In genomic region chr17:69414408-69415274, GRCh38 we compare ENCODE assay signal across 1 cellular context.
A peak's percentile ranks its signal among the peaks of the same experiment; 100 is the strongest.
TF ChIP-seq lines count a peak whose summit lies in the region.

TSS of gene MAP2K6 (plus strand) at chr17:69414697. CDS start at chr17:69414985, 288 bp downstream.

TF ChIP-seq in H1, 55 proteins besides CTCF, POLR2A, EP300 and RAD21 (continued from another document):
- TF ChIP-seq HDAC2 (IDR thresholded peaks at IDR 0.05; ENCODE audit: borderline replicate concordance in 1 of 2, low read depth in 2 of 2, low read length in 2 of 2) (0 out of 4 replicates have a peak, but pooled peaks of 1 of the 2 experiments have one; percentile 66), CREB1 (IDR thresholded peaks at IDR 0.05) (peak; percentile 59), SP2 (IDR thresholded peaks at IDR 0.05; ENCODE audit: low read length) (no peak), SIN3A (conservative IDR thresholded peaks at IDR 0.05 in 1 of 2, IDR thresholded peaks at IDR 0.05 in 1 of 2; ENCODE audit: low read depth in 1 of 2, low read length in 2 of 2) (peak in 1 of 2 experiments; percentile 80; a peak in 2 of 4 replicates), TAF1 (IDR thresholded peaks at IDR 0.05; ENCODE audit: low read depth, low read length) (peak; percentile 53; the same call in 1 of the 2 replicates), CHD7 (IDR thresholded peaks at IDR 0.05; ENCODE audit: insufficient replicate concordance, low read length) (no peak)
